Comparison of ENCODE assay signal across 23 cellular contexts in the genomic region with DNA sequence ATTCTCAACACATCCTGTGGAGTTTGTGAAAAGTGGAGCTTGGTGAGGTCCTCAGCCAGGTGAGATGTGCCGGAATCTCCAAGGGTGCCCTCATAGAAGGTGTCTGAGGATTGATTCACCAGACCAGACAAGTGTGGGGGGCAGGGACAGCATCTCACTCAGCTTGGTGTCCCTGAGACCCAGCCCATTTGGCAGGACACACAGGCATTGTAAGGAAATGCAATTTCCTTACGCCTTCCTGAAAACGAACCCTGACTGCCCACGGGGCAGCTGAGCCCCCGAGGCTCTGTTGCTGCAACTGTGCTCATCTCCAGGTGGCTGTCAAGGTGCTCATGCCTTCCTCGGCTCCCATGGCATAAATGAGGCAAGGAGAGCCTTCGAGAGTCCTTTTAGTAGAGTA. TPM values are rescaled to one million over a fixed set of nuclear protein-coding genes. Genes with fewer than 3 reads are reported as not detected.
A peak's percentile ranks its signal among the peaks of the same experiment; 100 is the strongest.
DNase-seq lines count a peak whose midpoint lies in the region; ATAC-seq, FAIRE-seq and TF ChIP-seq lines count a peak whose summit lies in the region.
"Had no signal": no experiment of that assay in that cellular context is flagged by ENCODE, and none has a peak within 500 bp of the region (broad histone marks: within the 10 kb centered on the region; RNA-seq: fewer than 3 reads in every experiment).

No MANE protein-coding gene starts in this region.

- H3K4me1 ChIP-seq in HepG2 (ENCODE audit: insufficient read depth, low read length): no peaks in the 10 kb centered on the region
- H3K4me1 ChIP-seq in right lobe of liver: no peaks in the 10 kb centered on the region
- H3K4me1 ChIP-seq in neuronal stem cell (ENCODE audit: control insufficient read depth in 2 of 2, insufficient read depth in 1 of 2, low read depth in 1 of 2, low read length in 2 of 2): peaks cover 0 to 9% of the 10 kb centered on the region in 2 donors
- H3K4me1 ChIP-seq: A549 had no signal

- H2AFZ ChIP-seq in HepG2 (ENCODE audit: low read length) (no peak overlapping the region), neuronal stem cell (ENCODE audit: low read length) (no peak overlapping the region)
- H2AFZ ChIP-seq: GM23338 had no signal

- CTCF ChIA-PET in HepG2 (lab: Yijun Ruan, JAX; ENCODE audit: low intra/inter-chr PET ratio, low total read pairs): no interaction called here

- in situ Hi-C loops in HepG2 (cut with HindIII; ENCODE audit: extremely low pct_ligation_motif_present, low pct_unique_long_range_greater_than_20kb): no loop called here

- H3K4me3 ChIP-seq in HepG2 (replicated peaks in 1 of 3; ENCODE audit: insufficient read depth in 1 of 3, low read depth in 2 of 3, low read length in 3 of 3) (no peak overlapping the region), right lobe of liver (no peak overlapping the region), neuronal stem cell (ENCODE audit: low read length in 2 of 2) (no peak overlapping the region)
- H3K4me3 ChIP-seq: A549, GM23338 had no signal

- no peaks in the 10 kb centered on the region for H3K79me2 ChIP-seq in HepG2 (ENCODE audit: insufficient read depth, low read length)

- H3K27me3 Mint-ChIP-seq in endothelial cell (ENCODE audit: unreplicated experiment): peaks cover 8% of the 10 kb centered on the region

- peak overlapping the region; percentile 52 for H4K8ac ChIP-seq in neuronal stem cell (ENCODE audit: low read depth, low read length)

- H3K4ac ChIP-seq in neuronal stem cell (ENCODE audit: low read length): no peak overlapping the region

- H3K4me2 ChIP-seq in HepG2 (ENCODE audit: low read depth, low read length): no peak overlapping the region
- no peak overlapping the region for H3K4me2 ChIP-seq in neuronal stem cell (ENCODE audit: insufficient read depth, low read length, poor library complexity, severe bottlenecking)
- H3K4me2 ChIP-seq: A549, GM23338 had no signal

- no TSS peak for BruUV-seq in HepG2 (replicated peaks; lab: Mats Ljungman, UMichigan)

- ATAC-seq in HepG2: no peak
- ATAC-seq in right lobe of liver: no peak
- ATAC-seq in HG03439 (IDR thresholded peaks at IDR 0.05; ENCODE audit: unreplicated experiment): no peak
- ATAC-seq in GM21526 (IDR thresholded peaks at IDR 0.05; ENCODE audit: low FRiP score, unreplicated experiment): no peak
- ATAC-seq: A549; CD8-positive, alpha-beta T cell; HCT116 had no signal

- TF ChIP-seq CTCF in HepG2 (CRISPR knock-in tag; IDR thresholded peaks at IDR 0.05) (no peak), right lobe of liver (IDR thresholded peaks at IDR 0.05) (no peak), endothelial cell (IDR thresholded peaks at IDR 0.05; ENCODE audit: unreplicated experiment) (no peak)

- H3K18ac ChIP-seq in neuronal stem cell (ENCODE audit: low read length): no peak overlapping the region

- H3K9me3 ChIP-seq in HepG2 (ENCODE audit: low read length) (no peaks in the 10 kb centered on the region), right lobe of liver (no peaks in the 10 kb centered on the region), neuronal stem cell (replicated peaks in 1 of 2; ENCODE audit: control insufficient read depth in 2 of 2, insufficient read depth in 1 of 2, low read depth in 1 of 2, low read length in 2 of 2) (no peaks in the 10 kb centered on the region)
- H3K9me3 ChIP-seq: A549 had no signal

- H2BK120ac ChIP-seq in neuronal stem cell (ENCODE audit: low read depth, low read length): no peak overlapping the region

- no peak overlapping the region for H2BK12ac ChIP-seq in neuronal stem cell (ENCODE audit: low read length)

- no peaks in the 10 kb centered on the region for H3K9me3 Mint-ChIP-seq in endothelial cell (ENCODE audit: unreplicated experiment)
- H3K9me3 Mint-ChIP-seq: CD8-positive, alpha-beta T cell; GM23338; HFFc6; IgD-negative memory B cell had no signal

- H3K23ac ChIP-seq in neuronal stem cell (ENCODE audit: low read depth, low read length, poor library complexity): no peak overlapping the region

- H3K4me3 Mint-ChIP-seq in endothelial cell (ENCODE audit: unreplicated experiment): no peak overlapping the region
- H3K4me3 Mint-ChIP-seq: CD8-positive, alpha-beta T cell; GM23338; HFFc6; IgD-negative memory B cell had no signal

- peaks cover 50% of the 10 kb centered on the region for H3K4me1 Mint-ChIP-seq in endothelial cell (ENCODE audit: unreplicated experiment)

- H2AK5ac ChIP-seq in neuronal stem cell (ENCODE audit: low read depth, low read length): no peak overlapping the region

- no peak for TF ChIP-seq RAD21 in HepG2 (CRISPR knock-in tag; IDR thresholded peaks at IDR 0.05)

- no peak overlapping the region for H3K14ac ChIP-seq in neuronal stem cell (ENCODE audit: low read length)

- H3K27me3 ChIP-seq in HepG2 (ENCODE audit: control insufficient read depth in 1 of 2, insufficient read depth in 2 of 2, low read length in 2 of 2) (no peaks in the 10 kb centered on the region), right lobe of liver (no peaks in the 10 kb centered on the region), neuronal stem cell (ENCODE audit: control insufficient read depth in 3 of 3, insufficient read depth in 3 of 3, low read depth in 1 of 3, low read length in 3 of 3) (no peaks in the 10 kb centered on the region)

- H2BK5ac ChIP-seq in neuronal stem cell (ENCODE audit: low read length): no peak overlapping the region

- no peak for FAIRE-seq in HepG2 (lab: Jason Lieb, UNC)
- FAIRE-seq: A549, GM12892, GM18507, HTR-8/SVneo had no signal

- DNase-seq in HepG2 (ENCODE audit: low spot score) (no peak), right lobe of liver (no peak), endothelial cell (ENCODE audit: low spot score) (no peak), neuronal stem cell (ENCODE audit: low spot score) (no peak), SW480 (ENCODE audit: low spot score) (no peak)
- DNase-seq: AML-193; CD8-positive, alpha-beta T cell; DMS153; DMS79; GDM1; H7; HFFc6; KBM-7 had no signal

- TF ChIP-seq EP300 in HepG2 (IDR thresholded peaks at IDR 0.05; ENCODE audit: low read depth in 2 of 2, low read length in 2 of 2) (no peak), HepG2 (CRISPR knock-in tag; IDR thresholded peaks at IDR 0.05; ENCODE audit: borderline replicate concordance) (no peak)

- H3K27ac ChIP-seq in HepG2 (ENCODE audit: extremely low read length, insufficient read depth, low read length) (no peak overlapping the region), right lobe of liver (no peak overlapping the region), neuronal stem cell (replicated peaks; ENCODE audit: low read length) (no peak overlapping the region)
- H3K27ac ChIP-seq: 22Rv1, A549 had no signal

- no peak overlapping the region for H4K91ac ChIP-seq in neuronal stem cell (ENCODE audit: low read depth, low read length, poor library complexity)

- WGBS in HepG2 (ENCODE audit: low lambda C conversion rate): 98% methylated on average over 7 of the region's 7 CpGs
- 57% methylated on average over 4 of the region's 7 CpGs for WGBS in right lobe of liver (ENCODE audit: insufficient coverage, low coverage, low lambda C conversion rate, missing lambda C conversion rate)
- no CpG with 5 or more reads among the region's 7 CpGs for WGBS in neuronal stem cell (ENCODE audit: extremely low coverage in 2 of 2, insufficient read length in 2 of 2, insufficient replicate concordance in 1 of 2), 2 donors

- no peaks in the 10 kb centered on the region for H3K79me1 ChIP-seq in neuronal stem cell (ENCODE audit: low read depth, low read length)

- TF ChIP-seq POLR2A in HepG2 (IDR thresholded peaks at IDR 0.05; ENCODE audit: insufficient read depth in 1 of 2, low read depth in 2 of 2, low read length in 2 of 2) (no peak), right lobe of liver (IDR thresholded peaks at IDR 0.05) (no peak)

- H3K27ac Mint-ChIP-seq in endothelial cell (ENCODE audit: unreplicated experiment): peak overlapping the region; percentile 97
- H3K27ac Mint-ChIP-seq: CD8-positive, alpha-beta T cell; GM23338; HFFc6; IgD-negative memory B cell had no signal

- POLR2A ChIA-PET in HepG2 (lab: Yijun Ruan, JAX): no interaction called here

- H3K36me3 ChIP-seq in HepG2 (replicated peaks in 1 of 2; ENCODE audit: control insufficient read depth in 1 of 2, insufficient read depth in 2 of 2, low read length in 2 of 2) (peaks cover 2 to 42% of the 10 kb centered on the region in 2 experiments; a peak in 4 of 5 replicates), right lobe of liver (no peaks in the 10 kb centered on the region), neuronal stem cell (replicated peaks in 1 of 2; ENCODE audit: control insufficient read depth in 2 of 2, insufficient read depth in 2 of 2, low read length in 2 of 2) (no peaks in the 10 kb centered on the region)

- H3K36me3 Mint-ChIP-seq in endothelial cell (ENCODE audit: low read depth, unreplicated experiment): peaks cover 4% of the 10 kb centered on the region

- H2BK15ac ChIP-seq in neuronal stem cell (ENCODE audit: low read length): no peak overlapping the region

- H4K20me1 ChIP-seq in HepG2 (ENCODE audit: insufficient read depth, low read length): no peaks in the 10 kb centered on the region; the same call in 1 of the 2 replicates

- intact Hi-C loops in HepG2 (cut with micrococcal nuclease; ENCODE audit: unreplicated experiment): no loop called here
- intact Hi-C loops in right lobe of liver (cut with DNase I): no loop called here

- no peak overlapping the region for H3K9ac ChIP-seq in HepG2 (ENCODE audit: insufficient read depth, low read depth, low read length)
- H3K9ac ChIP-seq in neuronal stem cell (ENCODE audit: low read depth, low read length, poor library complexity): no peak overlapping the region

RNA-seq across cellular contexts. Expression of gene FOXC1, which starts 33.4 kb away (rescaled TPM):
- total RNA-seq in HepG2 (2016; rRNA removed; fragmentation: Illumina TruSeq; extraction: Trizol): 0.46 and 0.55 TPM in 2 replicates
- 0.09 TPM in 1 of 2 replicates, not detected in the other for total RNA-seq in HepG2 (2016; cell fraction: cytosol; rRNA removed; fragmentation: Illumina TruSeq; extraction: Trizol; ENCODE audit: low read depth)
- 0.42 and 0.50 TPM in 2 replicates for total RNA-seq in HepG2 (2016; cell fraction: insoluble cytoplasmic fraction; rRNA removed; fragmentation: Illumina TruSeq; extraction: Trizol)
- total RNA-seq in HepG2 (2016; cell fraction: membrane; rRNA removed; fragmentation: Illumina TruSeq; extraction: Trizol): 0.28 and 0.31 TPM in 2 replicates
- 0.47 and 0.50 TPM in 2 replicates for total RNA-seq in HepG2 (2016; cell fraction: nucleus; rRNA removed; fragmentation: Illumina TruSeq; extraction: Trizol)
- polyA plus RNA-seq in HepG2 (2011; rRNA removed): 0.37 and 0.44 TPM in 2 replicates
- polyA plus RNA-seq in HepG2 (2011; cell fraction: cytosol; rRNA removed): 0.19 and 0.23 TPM in 2 replicates
- polyA plus RNA-seq in HepG2 (2011; cell fraction: nucleus; rRNA removed): 0.23 and 0.27 TPM in 2 replicates
- polyA plus RNA-seq in HepG2 (2012): 0.30 and 0.53 TPM in 2 replicates
- 0.05 and 0.09 TPM in 2 replicates for polyA plus RNA-seq in HepG2 (2016; cell fraction: cytosol; fragmentation: Illumina TruSeq; extraction: Trizol; ENCODE audit: low read depth)
- 0.89 and 1.2 TPM in 2 replicates for polyA plus RNA-seq in HepG2 (2016; cell fraction: insoluble cytoplasmic fraction; fragmentation: Illumina TruSeq; extraction: Trizol; ENCODE audit: low read depth)
- 0.26 and 0.35 TPM in 2 replicates for polyA plus RNA-seq in HepG2 (2016; cell fraction: membrane; fragmentation: Illumina TruSeq; extraction: Trizol; ENCODE audit: low read depth)
- 0.72 and 0.95 TPM in 2 replicates for polyA plus RNA-seq in HepG2 (2016; cell fraction: nucleus; fragmentation: Illumina TruSeq; extraction: Trizol; ENCODE audit: insufficient read depth, low read depth)
- 0.30 and 18.3 TPM in 2 replicates for polyA minus RNA-seq in HepG2 (2011; rRNA and poly(A)+ RNA removed; ENCODE audit: low replicate concordance)
- 0.30 and 0.97 TPM in 2 replicates for polyA minus RNA-seq in HepG2 (2011; cell fraction: cytosol; rRNA and poly(A)+ RNA removed)
- 0.25 and 0.52 TPM in 2 replicates for polyA minus RNA-seq in HepG2 (2011; cell fraction: nucleus; rRNA and poly(A)+ RNA removed)
- under 1 TPM; 0.24 to 0.87 (median 0.50) TPM for total RNA-seq in right lobe of liver
- 112 TPM for total RNA-seq in endothelial cell (ENCODE audit: unreplicated experiment)
- polyA plus RNA-seq in neuronal stem cell (2013, experiment 1 of 2): 0.52 TPM
- 0.53 TPM for polyA plus RNA-seq in neuronal stem cell (2013, experiment 2 of 2)
- total RNA-seq: CD8-positive, alpha-beta T cell had no signal
- polyA plus RNA-seq: IgD-negative memory B cell had no signal

Comparison
In these comparisons a context has a peak if more than half of its experiments do, and no peak if none do; other contexts are left out.
1. RNA of gene FOXC1, which starts 33.4 kb away (total RNA-seq): 112 TPM in endothelial cell (single experiment); 0.24 to 0.87 TPM in right lobe of liver and 0.09 to 0.55 TPM in HepG2; every median in the first group is over 10 times any median in the second.